ENCODE assay signal across 16 cellular contexts in genomic region chr20:32912688-32913087, GRCh38. TPM values are rescaled to one million over a fixed set of nuclear protein-coding genes. Genes with fewer than 3 reads are reported as not detected.
DNase-seq lines count a peak whose midpoint lies in the region; ATAC-seq and TF ChIP-seq lines count a peak whose summit lies in the region.
"Had no signal": no experiment of that assay in that cellular context is flagged by ENCODE, and none has a peak within 500 bp of the region (broad histone marks: within the 10 kb centered on the region; RNA-seq: fewer than 3 reads in every experiment).

No MANE protein-coding gene starts in this region.

- H3K36me3 Mint-ChIP-seq in WTC11: peaks cover 10% of the 10 kb centered on the region

- no peak overlapping the region for H3K27ac Mint-ChIP-seq in WTC11
- H3K27ac Mint-ChIP-seq: B cell; CD4-positive, alpha-beta T cell; H9 had no signal

- H3K27me3 ChIP-seq in RWPE2 (ENCODE audit: insufficient read depth, poor library complexity, severe bottlenecking) (no peaks in the 10 kb centered on the region), trophoblast cell (ENCODE audit: insufficient read depth, low read length) (no peaks in the 10 kb centered on the region)

- no peak overlapping the region for H4K12ac ChIP-seq in trophoblast cell (ENCODE audit: low read depth, low read length)

- H4K8ac ChIP-seq in trophoblast cell (ENCODE audit: low read depth, low read length): no peak overlapping the region

- no peak overlapping the region for H3K4ac ChIP-seq in trophoblast cell (ENCODE audit: low read depth, low read length)

- no peaks in the 10 kb centered on the region for H3K36me3 ChIP-seq in RWPE2 (ENCODE audit: low read depth)
- H3K36me3 ChIP-seq in trophoblast cell (ENCODE audit: control insufficient read depth in 1 of 2, insufficient read depth in 2 of 2, low read length in 2 of 2): no peaks in the 10 kb centered on the region

- no peak overlapping the region for H3K14ac ChIP-seq in trophoblast cell (ENCODE audit: low read length)

- CTCF ChIA-PET in WTC11 (lab: Charles Lee): no interaction called here

- POLR2A ChIA-PET in WTC11 (lab: Charles Lee): no interaction called here

- H3K9me3 ChIP-seq in RWPE2 (ENCODE audit: severe bottlenecking) (peaks cover 4% of the 10 kb centered on the region), trophoblast cell (ENCODE audit: insufficient read depth, low read depth, low read length) (peaks cover 6% of the 10 kb centered on the region)

- no peak overlapping the region for H3K23ac ChIP-seq in trophoblast cell (ENCODE audit: low read length)

- H3K4me2 ChIP-seq in trophoblast cell (ENCODE audit: low read length): no peak overlapping the region

- ATAC-seq in RWPE2 (ENCODE audit: low read depth) (peak; percentile 37; the same call in 2 of the 3 replicates), WTC11 (no peak)

- H3K9me3 Mint-ChIP-seq in WTC11: peaks cover 30% of the 10 kb centered on the region

- no peak overlapping the region for H4K91ac ChIP-seq in trophoblast cell (ENCODE audit: low read depth, low read length)

- H3K79me1 ChIP-seq in trophoblast cell (ENCODE audit: low read length): no peaks in the 10 kb centered on the region

- no peak overlapping the region for H2BK5ac ChIP-seq in trophoblast cell (ENCODE audit: low read depth, low read length, poor library complexity)

- no peak overlapping the region for H2BK12ac ChIP-seq in trophoblast cell (ENCODE audit: low read length)

- peaks cover 6% of the 10 kb centered on the region; the same call in 1 of the 2 replicates for H3K27me3 Mint-ChIP-seq in WTC11 (ENCODE audit: low read depth)
- H3K27me3 Mint-ChIP-seq: B cell; CD4-positive, alpha-beta T cell had no signal

- H2AFZ ChIP-seq in trophoblast cell (ENCODE audit: insufficient read depth, low read length, poor library complexity): no peak overlapping the region

- TF ChIP-seq CTCF in RWPE2 (IDR thresholded peaks at IDR 0.05; ENCODE audit: poor library complexity, severe bottlenecking): no peak
- no peak for TF ChIP-seq CTCF in fibroblast of mammary gland (conservative IDR thresholded peaks at IDR 0.05; ENCODE audit: control insufficient read depth, insufficient read depth, low read depth, low read length)
- no peak for TF ChIP-seq CTCF in WTC11 (IDR thresholded peaks at IDR 0.05)

- no peak overlapping the region for H3K9ac ChIP-seq in trophoblast cell (ENCODE audit: low read length)

- WGBS in trophoblast cell (ENCODE audit: extremely low coverage, insufficient coverage, insufficient read length): no CpG with 5 or more reads among the region's 1 CpG

- no peaks in the 10 kb centered on the region for H3K79me2 ChIP-seq in trophoblast cell (ENCODE audit: control insufficient read depth, insufficient read depth, low read length, poor library complexity)

- H3K4me1 ChIP-seq in RWPE2 (ENCODE audit: insufficient read depth, poor library complexity, severe bottlenecking): no peaks in the 10 kb centered on the region
- H3K4me1 ChIP-seq in trophoblast cell (ENCODE audit: control insufficient read depth in 1 of 2, insufficient read depth in 2 of 2, low read length in 2 of 2): no peaks in the 10 kb centered on the region

- no peak overlapping the region for H3K18ac ChIP-seq in trophoblast cell (ENCODE audit: low read length)

- no peaks in the 10 kb centered on the region for H3K4me1 Mint-ChIP-seq in WTC11
- H3K4me1 Mint-ChIP-seq: B cell, H9 had no signal

- H3K4me3 Mint-ChIP-seq in WTC11: no peak overlapping the region
- H3K4me3 Mint-ChIP-seq: B cell; CD4-positive, alpha-beta T cell; H9 had no signal

- no peak overlapping the region for H2AK5ac ChIP-seq in trophoblast cell (ENCODE audit: low read length)

- H3K4me3 ChIP-seq in RWPE2 (ENCODE audit: severe bottlenecking) (no peak overlapping the region), fibroblast of mammary gland (ENCODE audit: control insufficient read depth, low read depth, low read length) (no peak overlapping the region), trophoblast cell (ENCODE audit: low read depth, low read length) (no peak overlapping the region)

- no peak overlapping the region for H3K27ac ChIP-seq in RWPE2 (ENCODE audit: poor library complexity, severe bottlenecking)
- no peak overlapping the region for H3K27ac ChIP-seq in trophoblast cell (ENCODE audit: low read depth, low read length)

- no peak overlapping the region for H2BK120ac ChIP-seq in trophoblast cell (ENCODE audit: insufficient read depth, low read length, poor library complexity)

- DNase-seq in ELR (ENCODE audit: low read depth) (peak; percentile 32), RWPE2 (ENCODE audit: low spot score) (no peak), fibroblast of mammary gland (ENCODE audit: low read depth) (peak; percentile 34), renal cortical epithelial cell (ENCODE audit: low read depth) (peak; percentile 9), WTC11 (ENCODE audit: low spot score) (no peak), DMS 273 treated with DMSO at 0.1 percent for 48 hours (lab: John Stamatoyannopoulos, UW) (no peak), trophoblast cell (no peak)
- DNase-seq: 8988T; C1 segment of cervical spinal cord; CD4-positive, alpha-beta T cell; DMS153; DND-41; GF-D8; GOT3; H9 had no signal

TF ChIP-seq in WTC11, 78 proteins besides CTCF, POLR2A, EP300 and RAD21:
- no peak for TF ChIP-seq SMAD3 (CRISPR knock-in tag; IDR thresholded peaks at IDR 0.05; ENCODE audit: borderline replicate concordance)
- TF ChIP-seq IRF1 (CRISPR knock-in tag; IDR thresholded peaks at IDR 0.05): no peak
- no peak for TF ChIP-seq ZNF121 (CRISPR knock-in tag; IDR thresholded peaks at IDR 0.05)
- TF ChIP-seq RORB (CRISPR knock-in tag; IDR thresholded peaks at IDR 0.05): no peak
- TF ChIP-seq FOXP4 (CRISPR knock-in tag; IDR thresholded peaks at IDR 0.05): no peak
- no peak for TF ChIP-seq CREM (CRISPR knock-in tag; IDR thresholded peaks at IDR 0.05)

RNA-seq across cellular contexts. Expression of gene EFCAB8, which starts 54.0 kb away (rescaled TPM):
- total RNA-seq in renal cortical epithelial cell (0.05 TPM in 1 of 2 replicates, not detected in the other), WTC11 (2021) (0.17 to 0.55 TPM (median 0.32 TPM) in 3 replicates)
- 0.04 and 0.11 TPM in 2 replicates for polyA plus RNA-seq in trophoblast cell (2013)

Comparison
In these comparisons a context has a peak if more than half of its experiments do, and no peak if none do; other contexts are left out.
1. DNase-seq: peak in ELR (single experiment), fibroblast of mammary gland (single experiment) and renal cortical epithelial cell (single experiment); none in RWPE2 (single experiment), WTC11 (single experiment), DMS 273 treated with DMSO at 0.1 percent for 48 hours (single experiment) and trophoblast cell (0 of 2).